Comparison of ENCODE assay signal across 9 cellular contexts in genomic region chr11:14974723-14975587, GRCh38. TPM values are rescaled to one million over a fixed set of nuclear protein-coding genes. Genes with fewer than 3 reads are reported as not detected.
A peak's percentile ranks its signal among the peaks of the same experiment; 100 is the strongest.
DNase-seq lines count a peak whose midpoint lies in the region; ATAC-seq and TF ChIP-seq lines count a peak whose summit lies in the region.
"Had no signal": no experiment of that assay in that cellular context is flagged by ENCODE, and none has a peak within 500 bp of the region (broad histone marks: within the 10 kb centered on the region; RNA-seq: fewer than 3 reads in every experiment).

No MANE protein-coding gene starts in this region.

- no peaks in the 10 kb centered on the region for H3K36me3 ChIP-seq in right lobe of liver
- H3K36me3 ChIP-seq: adrenal gland had no signal

- no peaks in the 10 kb centered on the region for H3K36me3 Mint-ChIP-seq in central memory CD8-positive, alpha-beta T cell (ENCODE audit: insufficient read depth)

- DNase-seq in GM13977 (ENCODE audit: low spot score) (peak; percentile 70), HK-2 (ENCODE audit: unreplicated experiment) (peak; percentile 19), right lobe of liver (peak; percentile 54 to 75 (median 65)), NCI-H2081 (lab: John Stamatoyannopoulos, UW) (no peak), epidermal melanocyte (ENCODE audit: insufficient read length, low spot score) (no peak)
- peak; percentile 21 to 22 for DNase-seq in central memory CD8-positive, alpha-beta T cell (ENCODE audit: low spot score in 2 of 2)
- peak; percentile 28 for DNase-seq in stimulated activated CD8-positive, alpha-beta memory T cell treated with anti-CD3 and anti-CD28 coated beads, Interleukin-4, amount 100 ng/mL, for 24 hours (ENCODE audit: low read depth)

- H3K9me3 Mint-ChIP-seq in central memory CD8-positive, alpha-beta T cell: no peaks in the 10 kb centered on the region

- H3K27ac Mint-ChIP-seq in central memory CD8-positive, alpha-beta T cell (ENCODE audit: low read depth): no peak overlapping the region

- H3K4me1 ChIP-seq in right lobe of liver: peaks cover 0 to 33% (median 16%) of the 10 kb centered on the region in 4 donors

- peak overlapping the region; percentile 69 for H3K4me3 Mint-ChIP-seq in central memory CD8-positive, alpha-beta T cell

- TF ChIP-seq CTCF in GM13977 (IDR thresholded peaks at IDR 0.05; ENCODE audit: extremely low read depth, insufficient read depth, missing control alignments) (peak; percentile 62), WI38 (IDR thresholded peaks at IDR 0.05; ENCODE audit: low read depth, low read length) (peak; percentile 60), right lobe of liver (IDR thresholded peaks at IDR 0.05) (peak; percentile 44 to 77 (median 65))

- no peaks in the 10 kb centered on the region for H3K9me3 ChIP-seq in right lobe of liver
- H3K9me3 ChIP-seq: adrenal gland had no signal

- peaks cover 4 to 29% of the 10 kb centered on the region in 2 donors for H3K27me3 ChIP-seq in right lobe of liver

- H3K4me1 Mint-ChIP-seq in central memory CD8-positive, alpha-beta T cell: peaks cover 32% of the 10 kb centered on the region

- TF ChIP-seq POLR2A in right lobe of liver (IDR thresholded peaks at IDR 0.05): no peak

- in situ Hi-C loops in GM13977 (cut with MboI; ENCODE audit: low pct_unique_long_range_greater_than_20kb, low sequenced_read_pairs, unreplicated experiment): no loop called here

- peak; percentile 62 for ATAC-seq in central memory CD8-positive, alpha-beta T cell (replicated peaks; ENCODE audit: extremely low read depth, poor library complexity, severe bottlenecking)
- ATAC-seq in right lobe of liver: peak; percentile 80 to 84 (median 84)

- intact Hi-C loops in right lobe of liver (cut with DNase I): loop anchor here in 1 of 2 donors (10.0 kb wide), 1 partner anchor 100 kb away; the partner anchor contains the start of gene CALCB

- H3K27me3 Mint-ChIP-seq in central memory CD8-positive, alpha-beta T cell: peaks cover 78% of the 10 kb centered on the region

- WGBS in right lobe of liver (ENCODE audit: insufficient coverage, low coverage, low lambda C conversion rate, missing lambda C conversion rate): 1% methylated on average over 32 of the region's 32 CpGs

- H3K27ac ChIP-seq in right lobe of liver: no peak overlapping the region
- H3K27ac ChIP-seq: adrenal gland had no signal

- H3K4me3 ChIP-seq in WI38 (ENCODE audit: low read depth, low read length): no peak overlapping the region
- peak overlapping the region; percentile 3 to 32 (median 22) for H3K4me3 ChIP-seq in right lobe of liver

RNA-seq across cellular contexts. Expression of gene CALCA, which starts 2.8 kb away (rescaled TPM):
- 1 to 10 TPM in 3 of 6 experiments, under 1 TPM in 2, not detected in 1; 0.68 to 8.6 (median 2.1) TPM for total RNA-seq in right lobe of liver

Comparison
In these comparisons a context has a peak if more than half of its experiments do, and no peak if none do; other contexts are left out.
1. DNase-seq: peak in GM13977 (single experiment), HK-2 (single experiment), central memory CD8-positive, alpha-beta T cell (2 of 2), right lobe of liver (3 of 3) and stimulated activated CD8-positive, alpha-beta memory T cell treated with anti-CD3 and anti-CD28 coated beads, Interleukin-4, amount 100 ng/mL, for 24 hours (single experiment); none in NCI-H2081 (0 of 2) and epidermal melanocyte (single experiment).
2. Peak in every context shown above with its lines, with median percentiles within 50 percentile points of each other: CTCF ChIP-seq.